1 cellular context compared by ENCODE assay signal in genomic region chr10:22701132-22701851, GRCh38.
TF ChIP-seq lines count a peak whose summit lies in the region.

No MANE protein-coding gene starts in this region.

TF ChIP-seq in GM12878, 131 proteins besides CTCF, POLR2A, EP300 and RAD21:
- TF ChIP-seq POU2F2 (IDR thresholded peaks at IDR 0.05; ENCODE audit: borderline replicate concordance, low read depth, low read length) (0 out of 3 replicates have a peak, but pooled peaks have one; percentile 62), RUNX3 (IDR thresholded peaks at IDR 0.05; ENCODE audit: low read length) (peak; percentile 22; the same call in 1 of the 2 replicates), YY1 (IDR thresholded peaks at IDR 0.05; ENCODE audit: low read depth, low read length) (no peak)
